18 cellular contexts compared by ENCODE assay signal in genomic region chr16:14548933-14549788, GRCh38.
DNase-seq lines count a peak whose midpoint lies in the region; FAIRE-seq and TF ChIP-seq lines count a peak whose summit lies in the region.
"Had no signal": no experiment of that assay in that cellular context is flagged by ENCODE, and none has a peak within 500 bp of the region (broad histone marks: within the 10 kb centered on the region; RNA-seq: fewer than 3 reads in every experiment).

No MANE protein-coding gene starts in this region.

- no peaks in the 10 kb centered on the region for H4K20me1 ChIP-seq in endothelial cell of umbilical vein (replicated peaks; ENCODE audit: control insufficient read depth, extremely low read depth, insufficient read depth, low read length)

- no peak overlapping the region for H2AK5ac ChIP-seq in mesendoderm (ENCODE audit: low read length)

- H3K4me2 ChIP-seq in endothelial cell of umbilical vein (ENCODE audit: insufficient read depth, low read length) (no peak overlapping the region), mesendoderm (ENCODE audit: low read length) (no peak overlapping the region)

- no peak overlapping the region for H4K8ac ChIP-seq in mesendoderm (ENCODE audit: low read depth, low read length)

- H3K36me3 ChIP-seq in endothelial cell of umbilical vein (ENCODE audit: control insufficient read depth in 2 of 2, extremely low read depth in 1 of 2, insufficient read depth in 2 of 2, low read length in 2 of 2) (no peaks in the 10 kb centered on the region), mesendoderm (ENCODE audit: control insufficient read depth, insufficient read depth, low read length) (no peaks in the 10 kb centered on the region)
- H3K36me3 ChIP-seq: breast epithelium had no signal

- no peak overlapping the region for H2AFZ ChIP-seq in endothelial cell of umbilical vein (ENCODE audit: low read depth, low read length)

- H3K4me1 Mint-ChIP-seq in activated T-helper 2 cell treated with anti-CD3 and anti-CD28 coated beads, Interferon-gamma antibody, Interleukin-2, Interleukin-4, amounts not matched to agents 10 μg/mL and 5 μg/mL and 100 μg/mL, durations not matched to agents 14 hours and 24 hours and 36 hours (ENCODE audit: low read depth), result no peaks in the 10 kb centered on the region

- no peak overlapping the region for H2BK120ac ChIP-seq in mesendoderm (ENCODE audit: low read depth, low read length)

- intact Hi-C loops in endothelial cell of umbilical vein (cut with micrococcal nuclease), result no loop called here
- intact Hi-C loops in activated T-helper 2 cell treated with anti-CD3 and anti-CD28 coated beads, Interferon-gamma antibody, Interleukin-2, Interleukin-4, amounts not matched to agents 10 μg/mL and 5 μg/mL and 100 μg/mL, durations not matched to agents 14 hours and 24 hours and 36 hours (cut with micrococcal nuclease), result no loop called here

- no peak overlapping the region for H3K4ac ChIP-seq in mesendoderm (ENCODE audit: low read depth, low read length)

- TF ChIP-seq POLR2A in endothelial cell of umbilical vein (IDR thresholded peaks at IDR 0.05; ENCODE audit: low read depth, low read length), result no peak

- H3K79me2 ChIP-seq in endothelial cell of umbilical vein (ENCODE audit: control insufficient read depth, insufficient read depth, low read length) (no peaks in the 10 kb centered on the region), mesendoderm (ENCODE audit: control insufficient read depth, insufficient read depth, low read length) (no peaks in the 10 kb centered on the region)

- H3K4me1 ChIP-seq in endothelial cell of umbilical vein (ENCODE audit: control insufficient read depth, extremely low read depth, insufficient read depth, low read length) (peaks cover 12% of the 10 kb centered on the region), mesendoderm (ENCODE audit: control insufficient read depth, low read depth, low read length) (no peaks in the 10 kb centered on the region)
- H3K4me1 ChIP-seq: breast epithelium, suprapubic skin had no signal

- H3K9me3 ChIP-seq in endothelial cell of umbilical vein (replicated peaks; ENCODE audit: control insufficient read depth, insufficient read depth, low read length), result no peaks in the 10 kb centered on the region
- H3K9me3 ChIP-seq: breast epithelium, suprapubic skin had no signal

- no peak overlapping the region for H3K4me3 Mint-ChIP-seq in activated T-helper 2 cell treated with anti-CD3 and anti-CD28 coated beads, Interferon-gamma antibody, Interleukin-2, Interleukin-4, amounts not matched to agents 10 μg/mL and 5 μg/mL and 100 μg/mL, durations not matched to agents 14 hours and 24 hours and 36 hours (ENCODE audit: low read depth)
- H3K4me3 Mint-ChIP-seq: activated naive CD8-positive, alpha-beta T cell; activated T-cell treated with anti-CD3 and anti-CD28 coated beads, Interleukin-2, amount 50 U/mL, for 24 hours; effector memory CD8-positive, alpha-beta T cell; neural crest cell had no signal

- H3K79me1 ChIP-seq in mesendoderm (ENCODE audit: low read length), result no peaks in the 10 kb centered on the region

- no peaks in the 10 kb centered on the region for H3K9me1 ChIP-seq in endothelial cell of umbilical vein (replicated peaks; ENCODE audit: control insufficient read depth, extremely low read depth, insufficient read depth, low read length)

- no peak overlapping the region for H3K23ac ChIP-seq in mesendoderm (ENCODE audit: low read length)

- H3K9ac ChIP-seq in endothelial cell of umbilical vein (replicated peaks; ENCODE audit: extremely low read depth, insufficient read depth, low read length) (no peak overlapping the region), mesendoderm (ENCODE audit: low read length) (no peak overlapping the region)

- H3K27ac ChIP-seq in endothelial cell of umbilical vein (ENCODE audit: insufficient read depth, low read depth, low read length) (peak overlapping the region; percentile 36), mesendoderm (ENCODE audit: low read depth, low read length) (no peak overlapping the region)
- H3K27ac ChIP-seq: breast epithelium, suprapubic skin had no signal

- BruUV-seq in endothelial cell of umbilical vein (replicated peaks; lab: Mats Ljungman, UMichigan), result no TSS peak

- no peak overlapping the region for H3K56ac ChIP-seq in mesendoderm (ENCODE audit: low read length)

- H3K27ac Mint-ChIP-seq in activated T-helper 2 cell treated with anti-CD3 and anti-CD28 coated beads, Interferon-gamma antibody, Interleukin-2, Interleukin-4, amounts not matched to agents 10 μg/mL and 5 μg/mL and 100 μg/mL, durations not matched to agents 14 hours and 24 hours and 36 hours, result no peak overlapping the region
- H3K27ac Mint-ChIP-seq: activated naive CD8-positive, alpha-beta T cell; activated T-cell treated with anti-CD3 and anti-CD28 coated beads, Interleukin-2, amount 50 U/mL, for 24 hours had no signal

- H3K27me3 Mint-ChIP-seq in activated T-helper 2 cell treated with anti-CD3 and anti-CD28 coated beads, Interferon-gamma antibody, Interleukin-2, Interleukin-4, amounts not matched to agents 10 μg/mL and 5 μg/mL and 100 μg/mL, durations not matched to agents 14 hours and 24 hours and 36 hours (ENCODE audit: low read depth), result no peaks in the 10 kb centered on the region
- H3K27me3 Mint-ChIP-seq: activated naive CD8-positive, alpha-beta T cell; activated T-cell treated with anti-CD3 and anti-CD28 coated beads, Interleukin-2, amount 50 U/mL, for 24 hours; effector memory CD8-positive, alpha-beta T cell had no signal

- no peak overlapping the region for H3K18ac ChIP-seq in mesendoderm (ENCODE audit: low read length)

- DNase-seq in CMK (ENCODE audit: low read depth) (peak; percentile 9), NCI-H2029 (lab: John Stamatoyannopoulos, UW) (peak; percentile 55), endothelial cell of umbilical vein (ENCODE audit: low read depth, low spot score) (peak; percentile 44), mesendoderm (peak; percentile 22), cerebellar cortex (ENCODE audit: low spot score) (no peak), AG08396 (ENCODE audit: low spot score) (no peak), GM20000 (ENCODE audit: low spot score) (no peak)
- DNase-seq in activated T-helper 2 cell treated with anti-CD3 and anti-CD28 coated beads, Interferon-gamma antibody, Interleukin-2, Interleukin-4, amounts not matched to agents 10 μg/mL and 5 μg/mL and 100 μg/mL, durations not matched to agents 14 hours and 24 hours and 36 hours (ENCODE audit: low spot score), result no peak
- DNase-seq: activated CD4-positive, alpha-beta T cell treated with anti-CD3 and anti-CD28 coated beads, Interleukin-2, amount 50 U/mL, for 48 hours; activated T-cell treated with anti-CD3 and anti-CD28 coated beads, Interleukin-2, amount 50 U/mL, for 24 hours; effector memory CD8-positive, alpha-beta T cell; HCEC 1CT; mammary epithelial cell; NCI-H1930 had no signal

- CTCF ChIA-PET in endothelial cell of umbilical vein (lab: Charles Lee), result interaction anchor here (0.9 to 1.5 kb wide), 3 partner anchors 9 to 17 kb away, joined by 3 to 5 read pairs (median 5); no protein-coding TSS in a partner anchor

- H2BK15ac ChIP-seq in mesendoderm (replicated peaks; ENCODE audit: low read depth), result no peak overlapping the region

- no peak overlapping the region for H3K4me3 ChIP-seq in endothelial cell of umbilical vein (replicated peaks in 1 of 3; ENCODE audit: insufficient read depth in 1 of 3, low read depth in 1 of 3, low read length in 3 of 3)
- no peak overlapping the region for H3K4me3 ChIP-seq in mesendoderm (ENCODE audit: low read length)
- H3K4me3 ChIP-seq: breast epithelium, suprapubic skin had no signal

- POLR2A ChIA-PET in endothelial cell of umbilical vein (lab: Charles Lee), result interaction anchor here (0.6 to 0.9 kb wide), 2 partner anchors 11 to 613 kb away, joined by 3 to 6 read pairs; no protein-coding TSS in a partner anchor

- no peak overlapping the region for H4K5ac ChIP-seq in mesendoderm (ENCODE audit: low read length)

- TF ChIP-seq CTCF in endothelial cell of umbilical vein (IDR thresholded peaks at IDR 0.05; ENCODE audit: extremely low read depth in 1 of 2, insufficient read depth in 1 of 2, low read depth in 1 of 2, low read length in 2 of 2), result no peak
- TF ChIP-seq CTCF in GM20000 (IDR thresholded peaks at IDR 0.05; ENCODE audit: extremely low read depth, missing control alignments), result no peak

- peak; percentile 48 for FAIRE-seq in endothelial cell of umbilical vein (lab: Jason Lieb, UNC)

- H3K27me3 ChIP-seq in endothelial cell of umbilical vein (ENCODE audit: control insufficient read depth in 2 of 2, insufficient read depth in 2 of 2, low read length in 2 of 2), result no peaks in the 10 kb centered on the region
- H3K27me3 ChIP-seq in mesendoderm (ENCODE audit: insufficient read depth, low read length, poor library complexity), result no peaks in the 10 kb centered on the region
- H3K27me3 ChIP-seq: breast epithelium, suprapubic skin had no signal

- peaks cover 35% of the 10 kb centered on the region for H3K36me3 Mint-ChIP-seq in activated T-helper 2 cell treated with anti-CD3 and anti-CD28 coated beads, Interferon-gamma antibody, Interleukin-2, Interleukin-4, amounts not matched to agents 10 μg/mL and 5 μg/mL and 100 μg/mL, durations not matched to agents 14 hours and 24 hours and 36 hours (ENCODE audit: low read depth)

- WGBS in mesendoderm (ENCODE audit: extremely low coverage, insufficient coverage, low lambda C conversion rate), result no CpG with 5 or more reads among the region's 3 CpGs

- no peak overlapping the region for H2BK5ac ChIP-seq in mesendoderm (ENCODE audit: low read length)

- H3K9me3 Mint-ChIP-seq in activated T-helper 2 cell treated with anti-CD3 and anti-CD28 coated beads, Interferon-gamma antibody, Interleukin-2, Interleukin-4, amounts not matched to agents 10 μg/mL and 5 μg/mL and 100 μg/mL, durations not matched to agents 14 hours and 24 hours and 36 hours, result no peaks in the 10 kb centered on the region
- H3K9me3 Mint-ChIP-seq: activated T-cell treated with anti-CD3 and anti-CD28 coated beads, Interleukin-2, amount 50 U/mL, for 24 hours; effector memory CD8-positive, alpha-beta T cell; neural crest cell had no signal

- dilution Hi-C loops in endothelial cell of umbilical vein (cut with MboI; ENCODE audit: extremely low pct_ligation_motif_present, low sequenced_read_pairs), result no loop called here

TF ChIP-seq in endothelial cell of umbilical vein, 7 proteins besides CTCF, POLR2A, EP300 and RAD21 (continues in another document):
- TF ChIP-seq EZH2 (IDR thresholded peaks at IDR 0.05; ENCODE audit: borderline replicate concordance, low read depth, low read length, severe bottlenecking) (no peak), JUN (IDR thresholded peaks at IDR 0.05; ENCODE audit: borderline replicate concordance, insufficient read depth, insufficient read length, low read depth) (no peak), MYC (IDR thresholded peaks at IDR 0.05; ENCODE audit: low read depth, low read length) (no peak), POLR2AphosphoS5 (IDR thresholded peaks at IDR 0.05; ENCODE audit: insufficient read depth, low read depth, low read length) (no peak), MAX (IDR thresholded peaks at IDR 0.05; ENCODE audit: insufficient read depth, insufficient read length) (no peak), GATA2 (IDR thresholded peaks at IDR 0.05; ENCODE audit: insufficient read depth, insufficient read length, low read depth, low read length) (no peak)

Comparison
In these comparisons a context has a peak if more than half of its experiments do, and no peak if none do; other contexts are left out.
1. DNase-seq: peak in CMK (single experiment), NCI-H2029 (single experiment), endothelial cell of umbilical vein (single experiment) and mesendoderm (single experiment); none in activated T-helper 2 cell treated with anti-CD3 and anti-CD28 coated beads, Interferon-gamma antibody, Interleukin-2, Interleukin-4, amounts not matched to agents 10 μg/mL and 5 μg/mL and 100 μg/mL, durations not matched to agents 14 hours and 24 hours and 36 hours (single experiment), cerebellar cortex (single experiment), AG08396 (single experiment) and GM20000 (single experiment).